Comparison of ENCODE assay signal across 9 cellular contexts in the genomic region with DNA sequence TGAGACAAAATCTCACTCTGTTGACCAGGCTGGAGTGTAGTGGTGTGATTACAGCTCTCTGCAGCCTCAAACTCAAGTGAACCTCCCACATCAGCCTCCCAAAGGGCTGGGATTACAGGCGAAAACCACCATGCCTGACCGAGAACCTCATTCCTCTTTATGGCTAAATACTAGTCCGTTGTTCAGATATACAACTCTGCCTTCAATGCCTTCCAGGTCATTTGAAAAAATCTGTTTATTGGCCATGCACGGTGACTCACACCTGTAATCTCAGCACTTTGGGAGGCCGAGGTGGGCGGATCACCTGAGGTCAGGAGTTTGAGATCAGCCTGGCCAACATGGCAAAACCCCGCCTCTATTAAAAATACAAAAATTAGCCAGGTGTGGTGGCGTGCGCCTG. TPM values are rescaled to one million over a fixed set of nuclear protein-coding genes. Genes with fewer than 3 reads are reported as not detected.
"Had no signal": no experiment of that assay in that cellular context is flagged by ENCODE, and none has a peak within 500 bp of the region (broad histone marks: within the 10 kb centered on the region; RNA-seq: fewer than 3 reads in every experiment).

No MANE protein-coding gene starts in this region.

RNA-seq across cellular contexts. Expression of gene DNAJC22, which starts 33.5 kb away (rescaled TPM):
- total RNA-seq: tibial nerve had no signal

RNA-seq across cellular contexts. Expression of gene C1QL4, which starts 43.2 kb away (rescaled TPM):
- total RNA-seq: stomach, subcutaneous adipose tissue, thoracic aorta, tibial nerve, transverse colon, upper lobe of left lung, upper lobe of right lung, ureter, urinary bladder had no signal
- polyA plus RNA-seq: stomach, urinary bladder had no signal
